10 cellular contexts compared by ENCODE assay signal in the genomic region with DNA sequence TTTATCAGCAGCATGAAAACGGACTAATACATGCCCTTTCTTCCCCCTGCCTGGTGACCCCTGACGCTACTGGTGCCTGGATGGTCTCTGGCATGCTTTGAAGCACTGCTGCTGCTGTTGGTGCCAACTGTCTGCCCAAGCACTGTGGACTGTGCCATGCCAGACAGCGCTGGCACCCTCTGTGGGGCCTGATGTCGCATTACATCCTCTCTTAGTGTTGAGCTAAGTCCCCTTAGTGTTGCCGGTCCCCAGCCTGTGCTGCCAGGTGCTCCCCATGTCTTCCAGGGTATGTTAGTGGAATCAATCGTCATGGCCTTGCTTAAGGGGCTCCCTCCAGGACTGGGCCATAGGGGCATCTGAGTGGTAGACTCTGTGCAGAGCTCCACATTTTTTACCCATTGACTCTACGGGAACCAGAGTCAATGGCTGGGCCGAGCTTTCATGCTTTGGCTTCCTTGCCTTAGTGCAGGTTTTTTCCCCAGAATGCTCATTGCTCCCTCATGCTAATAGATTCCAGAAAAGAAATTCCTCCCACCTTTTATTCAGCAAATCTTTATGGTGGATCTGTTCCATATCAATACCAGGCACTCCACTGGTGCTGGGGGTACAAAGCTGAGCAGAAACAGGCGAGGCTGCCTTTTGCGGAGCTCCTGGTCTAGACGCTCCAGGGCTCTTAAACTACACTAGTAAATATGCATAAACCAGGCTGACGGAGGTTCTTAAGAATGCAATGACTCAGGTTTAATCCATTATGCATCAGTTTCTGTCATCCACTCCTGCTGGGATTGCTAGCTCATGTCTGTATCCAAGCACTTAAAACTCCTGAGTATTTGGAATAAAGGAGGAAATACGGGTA. TPM values are rescaled to one million over a fixed set of nuclear protein-coding genes. Genes with fewer than 3 reads are reported as not detected.
DNase-seq lines count a peak whose midpoint lies in the region; ATAC-seq and TF ChIP-seq lines count a peak whose summit lies in the region.
"Had no signal": no experiment of that assay in that cellular context is flagged by ENCODE, and none has a peak within 500 bp of the region (broad histone marks: within the 10 kb centered on the region; RNA-seq: fewer than 3 reads in every experiment).

No MANE protein-coding gene starts in this region.

- no peaks in the 10 kb centered on the region for H3K9me3 ChIP-seq in endodermal cell (ENCODE audit: control insufficient read depth, low read length)
- H3K9me3 ChIP-seq: Caco-2 had no signal

- TF ChIP-seq CTCF in endodermal cell (conservative IDR thresholded peaks at IDR 0.05) (peak; percentile 28), mesothelial cell of epicardium (IDR thresholded peaks at IDR 0.05; ENCODE audit: unreplicated experiment) (no peak)

- H3K4me3 Mint-ChIP-seq in endodermal cell (no peak overlapping the region), mesothelial cell of epicardium (no peak overlapping the region)
- no peak overlapping the region for H3K4me3 Mint-ChIP-seq in activated naive CD4-positive, alpha-beta T cell treated with anti-CD3 and anti-CD28 coated beads for 36 hours

- intact Hi-C loops in activated naive CD4-positive, alpha-beta T cell treated with anti-CD3 and anti-CD28 coated beads for 36 hours (cut with micrococcal nuclease): no loop called here

- peak overlapping the region; percentile 80 for H3K27ac ChIP-seq in endodermal cell (ENCODE audit: low read depth, low read length)

- H3K36me3 Mint-ChIP-seq in endodermal cell (ENCODE audit: low read depth) (no peaks in the 10 kb centered on the region), mesothelial cell of epicardium (no peaks in the 10 kb centered on the region)
- H3K36me3 Mint-ChIP-seq in activated naive CD4-positive, alpha-beta T cell treated with anti-CD3 and anti-CD28 coated beads for 36 hours (ENCODE audit: low read depth): no peaks in the 10 kb centered on the region

- peak overlapping the region; percentile 92 for H3K27ac Mint-ChIP-seq in endodermal cell
- H3K27ac Mint-ChIP-seq in mesothelial cell of epicardium: peak overlapping the region; percentile 92
- no peak overlapping the region for H3K27ac Mint-ChIP-seq in activated naive CD4-positive, alpha-beta T cell treated with anti-CD3 and anti-CD28 coated beads for 36 hours

- 83 to 85% methylated on average over 12 to 13 of the region's 13 CpGs for WGBS in endodermal cell (ENCODE audit: insufficient coverage in 1 of 2, insufficient read length in 1 of 2), 2 experiments

- H3K9me3 Mint-ChIP-seq in endodermal cell: no peaks in the 10 kb centered on the region
- H3K9me3 Mint-ChIP-seq in mesothelial cell of epicardium: no peaks in the 10 kb centered on the region
- no peaks in the 10 kb centered on the region for H3K9me3 Mint-ChIP-seq in activated naive CD4-positive, alpha-beta T cell treated with anti-CD3 and anti-CD28 coated beads for 36 hours

- H3K4me1 Mint-ChIP-seq in endodermal cell (peaks cover 19% of the 10 kb centered on the region), mesothelial cell of epicardium (peaks cover 18% of the 10 kb centered on the region)
- H3K4me1 Mint-ChIP-seq in activated naive CD4-positive, alpha-beta T cell treated with anti-CD3 and anti-CD28 coated beads for 36 hours (ENCODE audit: low read depth): no peaks in the 10 kb centered on the region

- H3K27me3 Mint-ChIP-seq in endodermal cell (ENCODE audit: insufficient read depth) (no peaks in the 10 kb centered on the region), mesothelial cell of epicardium (ENCODE audit: low read depth) (no peaks in the 10 kb centered on the region)
- no peaks in the 10 kb centered on the region for H3K27me3 Mint-ChIP-seq in activated naive CD4-positive, alpha-beta T cell treated with anti-CD3 and anti-CD28 coated beads for 36 hours (ENCODE audit: low read depth)

- no peaks in the 10 kb centered on the region for H3K27me3 ChIP-seq in endodermal cell (ENCODE audit: control insufficient read depth, insufficient read depth, low read length, poor library complexity, severe bottlenecking)

- DNase-seq in DMS 273 (lab: John Stamatoyannopoulos, UW; ENCODE audit: unreplicated experiment) (peak; percentile 53), NCI-H226 (peak; percentile 96), endodermal cell (peak; percentile 73), mesothelial cell of epicardium (ENCODE audit: low spot score in 2 of 2, unreplicated experiment in 2 of 2) (no peak), NCI-H1930 (lab: John Stamatoyannopoulos, UW) (no peak)
- no peak for DNase-seq in activated CD4-positive, alpha-beta T cell treated with anti-CD3 and anti-CD28 coated beads, Interleukin-2, amount 50 U/mL, for 48 hours
- no peak for DNase-seq in activated naive CD4-positive, alpha-beta T cell treated with anti-CD3 and anti-CD28 coated beads for 36 hours
- DNase-seq: activated CD8-positive, alpha-beta memory T cell treated with anti-CD3 and anti-CD28 coated beads for 24 hours; Caco-2 had no signal

- H3K9ac ChIP-seq in endodermal cell (ENCODE audit: extremely low read depth, low read length, poor library complexity, severe bottlenecking): no peak overlapping the region

- no peak overlapping the region for H3K4me3 ChIP-seq in endodermal cell (ENCODE audit: low read length)

- CTCF ChIA-PET in activated naive CD4-positive, alpha-beta T cell treated with anti-CD3 and anti-CD28 coated beads for 36 hours (lab: Charles Lee): interaction anchor here (0.6 kb wide), 1 partner anchor 155 kb away, joined by 3 read pairs; no protein-coding TSS in a partner anchor

- peaks cover 5% of the 10 kb centered on the region for H3K4me1 ChIP-seq in endodermal cell (ENCODE audit: control insufficient read depth, insufficient read depth, low read length)

- no peak for ATAC-seq in HG02970 (IDR thresholded peaks at IDR 0.05; ENCODE audit: low FRiP score, unreplicated experiment)

- H3K36me3 ChIP-seq in endodermal cell (ENCODE audit: control insufficient read depth, insufficient read depth, low read length): no peaks in the 10 kb centered on the region

RNA-seq across cellular contexts. Expression of a gene that starts 21.8 kb away (rescaled TPM):
- total RNA-seq in endodermal cell (under 1 TPM in 1 of 2 donors, not detected in 1; 0.09 TPM), mesothelial cell of epicardium (not detected in 3 replicates)
- 0.07 TPM for polyA plus RNA-seq in endodermal cell (2013, experiment 1 of 2)
- polyA plus RNA-seq in endodermal cell (2013, experiment 2 of 2): 0.04 TPM
- total RNA-seq in activated naive CD4-positive, alpha-beta T cell treated with anti-CD3 and anti-CD28 coated beads for 36 hours: under 1 TPM in 1 of 2 experiments, not detected in 1; 0.05 TPM

RNA-seq across cellular contexts. Expression of a gene that starts 35.3 kb away (rescaled TPM):
- total RNA-seq in endodermal cell (under 1 TPM in 1 of 2 donors, not detected in 1; 0.04 TPM), mesothelial cell of epicardium (0.04 TPM in 1 of 3 replicates, not detected in the others)
- not detected for polyA plus RNA-seq in endodermal cell (2013, experiment 1 of 2)
- polyA plus RNA-seq in endodermal cell (2013, experiment 2 of 2): 0.04 TPM
- not detected for total RNA-seq in activated naive CD4-positive, alpha-beta T cell treated with anti-CD3 and anti-CD28 coated beads for 36 hours

Comparison
In these comparisons a context has a peak if more than half of its experiments do, and no peak if none do; other contexts are left out.
1. DNase-seq: peak in DMS 273 (single experiment), NCI-H226 (single experiment) and endodermal cell (single experiment); none in mesothelial cell of epicardium (0 of 2), activated CD4-positive, alpha-beta T cell treated with anti-CD3 and anti-CD28 coated beads, Interleukin-2, amount 50 U/mL, for 48 hours (0 of 2), NCI-H1930 (0 of 2) and activated naive CD4-positive, alpha-beta T cell treated with anti-CD3 and anti-CD28 coated beads for 36 hours (single experiment).